Comparison of ENCODE assay signal across 1 cellular context in genomic region chr5:109650451-109650850, GRCh38.
A peak's percentile ranks its signal among the peaks of the same experiment; 100 is the strongest.
TF ChIP-seq lines count a peak whose summit lies in the region.

No MANE protein-coding gene starts in this region.

TF ChIP-seq in K562, 482 proteins besides CTCF, POLR2A, EP300 and RAD21 (continued from another document):
- no peak for TF ChIP-seq RREB1 (CRISPR knock-in tag; IDR thresholded peaks at IDR 0.05)
- TF ChIP-seq SMARCB1 (IDR thresholded peaks at IDR 0.05; ENCODE audit: insufficient read length, low read depth) = no peak
- TF ChIP-seq AFF4 (CRISPR knock-in tag; IDR thresholded peaks at IDR 0.05) = no peak
- TF ChIP-seq RBM34 (IDR thresholded peaks at IDR 0.05; ENCODE audit: borderline replicate concordance, insufficient read depth, low read length) = no peak
- no peak for TF ChIP-seq SAP30 (IDR thresholded peaks at IDR 0.05; ENCODE audit: borderline replicate concordance, insufficient read depth, low read depth, low read length, poor library complexity, severe bottlenecking)
- TF ChIP-seq ZNF407 (IDR thresholded peaks at IDR 0.05; ENCODE audit: low read depth) = no peak
- TF ChIP-seq RERE (CRISPR knock-in tag; IDR thresholded peaks at IDR 0.05; ENCODE audit: borderline replicate concordance) = no peak
- TF ChIP-seq MYNN (IDR thresholded peaks at IDR 0.05) = no peak
- no peak for TF ChIP-seq MYNN (CRISPR knock-in tag; IDR thresholded peaks at IDR 0.05)
- peak; percentile 47; the same call in 1 of the 2 replicates for TF ChIP-seq ZNF24 (IDR thresholded peaks at IDR 0.05)
- peak; percentile 63 for TF ChIP-seq CBFA2T3 (IDR thresholded peaks at IDR 0.05)
- no peak for TF ChIP-seq ATF3 (IDR thresholded peaks at IDR 0.05)
- TF ChIP-seq ATF3 (CRISPR knock-in tag; conservative IDR thresholded peaks at IDR 0.05) = no peak
- no peak for TF ChIP-seq NR0B1 (IDR thresholded peaks at IDR 0.05; ENCODE audit: partially characterized antibody)
- TF ChIP-seq ZNF280A (IDR thresholded peaks at IDR 0.05; ENCODE audit: low read depth, partially characterized antibody) = no peak
